8 cellular contexts compared by ENCODE assay signal in genomic region chr11:95680169-95680929, GRCh38.
DNase-seq lines count a peak whose midpoint lies in the region; ATAC-seq lines count a peak whose summit lies in the region.

No MANE protein-coding gene starts in this region.

- DNase-seq in H4 (ENCODE audit: low spot score) (peak; percentile 53), SK-MEL-5 (ENCODE audit: low read depth, low spot score) (peak; percentile 30), left ventricle myocardium superior (no peak), hypothalamus (lab: John Stamatoyannopoulos, UW) (no peak), ureter (ENCODE audit: low spot score) (no peak), retina (no peak)
- DNase-seq in stimulated activated CD4-positive, alpha-beta T cell treated with anti-CD3 and anti-CD28 coated beads, Interleukin-12 subunit alpha, Interleukin-12 subunit beta, amount 100 ng/mL, for 4 hours: no peak

- in situ Hi-C loops in SK-MEL-5 (cut with HindIII; ENCODE audit: low pct_unique_long_range_greater_than_20kb, low sequenced_read_pairs): no loop called here

- intact Hi-C loops in left ventricle myocardium superior (cut with micrococcal nuclease): no loop called here

- peak; percentile 77 for ATAC-seq in GM18511 (IDR thresholded peaks at IDR 0.05; ENCODE audit: unreplicated experiment)
- peak; percentile 88 for ATAC-seq in left ventricle myocardium superior

Comparison
In these comparisons a context has a peak if more than half of its experiments do, and no peak if none do; other contexts are left out.
1. DNase-seq: peak in H4 (single experiment) and SK-MEL-5 (single experiment); none in left ventricle myocardium superior (single experiment), stimulated activated CD4-positive, alpha-beta T cell treated with anti-CD3 and anti-CD28 coated beads, Interleukin-12 subunit alpha, Interleukin-12 subunit beta, amount 100 ng/mL, for 4 hours (single experiment), hypothalamus (0 of 51), ureter (single experiment) and retina (single experiment).